8 cellular contexts compared by ENCODE assay signal in the genomic region with DNA sequence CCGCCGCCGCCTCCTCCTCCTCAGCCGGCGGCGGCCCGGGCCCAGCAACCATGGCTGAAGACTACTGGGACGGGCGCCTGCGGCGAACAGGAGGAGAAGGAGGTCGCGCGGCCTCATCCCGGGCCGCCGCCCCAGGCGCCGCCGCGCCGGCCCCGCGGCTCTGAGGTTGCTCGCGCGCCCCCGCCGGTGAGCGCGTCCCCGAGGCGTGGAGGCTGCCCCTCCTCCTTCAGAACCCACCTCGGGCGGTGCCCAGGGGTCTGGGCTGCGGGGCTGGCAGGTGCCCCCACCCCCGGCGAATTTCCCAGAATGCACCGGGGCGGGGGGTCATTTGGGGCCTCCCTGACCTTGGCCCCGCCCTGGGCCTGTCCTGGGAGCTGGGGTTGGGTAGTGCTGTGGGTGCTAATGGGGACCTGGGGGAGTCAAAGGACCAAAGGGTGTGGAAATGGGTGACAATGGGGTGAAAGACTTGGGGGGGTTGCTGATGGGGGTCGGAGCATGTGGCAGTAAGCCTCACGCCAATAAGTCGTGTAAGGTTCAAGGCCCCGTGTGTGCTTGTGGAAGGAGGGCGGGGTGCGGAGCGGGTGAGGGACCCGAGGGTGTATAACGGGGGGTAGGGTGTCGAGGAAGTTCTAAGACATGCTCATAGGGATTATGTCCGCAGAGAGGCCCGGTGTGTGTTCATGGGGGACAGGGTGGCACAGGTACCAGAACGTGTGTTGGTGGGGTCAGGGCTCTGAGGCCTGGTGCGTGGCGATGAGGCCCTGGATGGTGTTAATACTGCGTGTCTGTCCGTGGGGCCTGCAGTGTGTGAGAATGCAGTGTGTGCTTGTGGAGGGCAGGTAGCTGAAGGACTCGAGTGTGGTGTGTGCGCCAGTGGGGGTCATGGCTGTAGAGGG. TPM values are rescaled to one million over a fixed set of nuclear protein-coding genes. Genes with fewer than 3 reads are reported as not detected.
DNase-seq lines count a peak whose midpoint lies in the region; ATAC-seq and TF ChIP-seq lines count a peak whose summit lies in the region.

No MANE protein-coding gene starts in this region.

- H3K4me1 Mint-ChIP-seq in MCF 10A (ENCODE audit: insufficient read depth, unreplicated experiment) = peaks cover 41% of the 10 kb centered on the region

- TF ChIP-seq CTCF in MCF 10A (IDR thresholded peaks at IDR 0.05; ENCODE audit: unreplicated experiment) = no peak

- CTCF ChIA-PET in MCF 10A (lab: Yijun Ruan, JAX) = interaction anchor here (1.4 kb wide), 1 partner anchor 19 kb away, joined by 5 read pairs; no protein-coding TSS in a partner anchor

- no peaks in the 10 kb centered on the region for H3K27me3 Mint-ChIP-seq in MCF 10A (ENCODE audit: insufficient read depth, unreplicated experiment)

- H3K36me3 Mint-ChIP-seq in MCF 10A (ENCODE audit: insufficient read depth, unreplicated experiment) = peaks cover 41% of the 10 kb centered on the region

- intact Hi-C loops in MCF 10A (cut with micrococcal nuclease) = no loop called here

- H3K9me3 Mint-ChIP-seq in MCF 10A (ENCODE audit: unreplicated experiment) = no peaks in the 10 kb centered on the region

- POLR2A ChIA-PET in MCF 10A (lab: Yijun Ruan, JAX) = interaction anchor here (0.6 to 5.7 kb wide), 10 partner anchors 9 to 331 kb away, joined by 3 to 79 read pairs (median 4); partner anchors contain the start of genes NDUFB11, RBM10 and USP11

- no peak for ATAC-seq in activated CD4-positive, CD25-positive, alpha-beta regulatory T cell treated with anti-CD3 and anti-CD28 coated beads, Interleukin-2, amount 50 U/mL, for 24 hours
- ATAC-seq in HG02870 (IDR thresholded peaks at IDR 0.05; ENCODE audit: unreplicated experiment) = no peak

- peak overlapping the region; percentile 99 for H3K27ac Mint-ChIP-seq in MCF 10A (ENCODE audit: low read depth, unreplicated experiment)

- peak overlapping the region; percentile 82 for H3K4me3 Mint-ChIP-seq in MCF 10A (ENCODE audit: unreplicated experiment)

- DNase-seq in activated CD4-positive, CD25-positive, alpha-beta regulatory T cell (lab: John Stamatoyannopoulos, UW) = peak; percentile 6 to 22 (median 14)
- DNase-seq in T-helper 2 cell = peak; percentile 17 to 56 (median 28)
- peak; percentile 38 for DNase-seq in MCF 10A (ENCODE audit: unreplicated experiment)
- peak; percentile 38 for DNase-seq in kidney tubule cell (ENCODE audit: low spot score)
- peak; percentile 49 for DNase-seq in stimulated activated CD4-positive, alpha-beta T cell treated with anti-CD3 and anti-CD28 coated beads, Interleukin-4, amount 100 ng/mL, for 24 hours
- DNase-seq in GOT3 (lab: John Stamatoyannopoulos, UW) = no peak

- no TSS peak for BruUV-seq in MCF 10A (replicated peaks; lab: Mats Ljungman, UMichigan)

RNA-seq across cellular contexts. Expression of gene CDK16, which starts 0.7 kb away (rescaled TPM):
- total RNA-seq in MCF 10A (2022) = 138 and 189 TPM in 2 replicates

RNA-seq across cellular contexts. Expression of gene USP11, which starts 13.6 kb away (rescaled TPM):
- 19.9 and 20.3 TPM in 2 replicates for total RNA-seq in MCF 10A (2022)

RNA-seq across cellular contexts. Expression of gene UBA1, which starts 25.5 kb away (rescaled TPM):
- 248 and 293 TPM in 2 replicates for total RNA-seq in MCF 10A (2022)
